26 cellular contexts compared by ENCODE assay signal in genomic region chr19:38524994-38525634, GRCh38.
"Had no signal": no experiment of that assay in that cellular context is flagged by ENCODE, and none has a peak within 500 bp of the region (broad histone marks: within the 10 kb centered on the region; RNA-seq: fewer than 3 reads in every experiment).

No MANE protein-coding gene starts in this region.

- ATAC-seq: activated CD4-positive, alpha-beta T cell treated with anti-CD3 and anti-CD28 coated beads for 36 hours; activated CD8-positive, alpha-beta T cell treated with anti-CD3 and anti-CD28 coated beads for 36 hours; activated T-cell treated with anti-CD3 and anti-CD28 coated beads, Interleukin-2, amount 50 U/mL, for 4 hours; gastroesophageal sphincter had no signal

- H3K9me3 ChIP-seq: ascending aorta, breast epithelium, colonic mucosa, esophagus squamous epithelium, gastroesophageal sphincter had no signal

- H3K27me3 ChIP-seq: ascending aorta, breast epithelium, cardiac muscle cell, colonic mucosa had no signal

- H3K27ac Mint-ChIP-seq: activated CD4-positive, alpha-beta T cell treated with anti-CD3 and anti-CD28 coated beads for 36 hours; activated CD8-positive, alpha-beta T cell treated with anti-CD3 and anti-CD28 coated beads for 36 hours; activated naive CD4-positive, alpha-beta T cell treated with anti-CD3 and anti-CD28 coated beads, Interleukin-2, amount 50 U/mL, for 24 hours; activated T-helper 17 cell treated with anti-CD3 and anti-CD28 coated beads, Interleukin-2, amount 50 U/mL, for 72 hours had no signal

- H3K36me3 Mint-ChIP-seq: activated naive CD4-positive, alpha-beta T cell treated with anti-CD3 and anti-CD28 coated beads, Interleukin-2, amount 50 U/mL, for 24 hours; activated naive CD8-positive, alpha-beta T cell treated with anti-CD3 and anti-CD28 coated beads, Interleukin-2, amount 10 ng/mL, durations not matched to agents 7 days and 5 days had no signal

- DNase-seq: activated CD4-positive, alpha-beta T cell treated with anti-CD3 and anti-CD28 coated beads for 36 hours; activated CD4-positive, alpha-beta T cell treated with anti-CD3 and anti-CD28 coated beads, Interleukin-2, amount 50 U/mL, for 1 hour; activated CD4-positive, alpha-beta T cell treated with anti-CD3 and anti-CD28 coated beads, Interleukin-2, amount 50 U/mL, for 48 hours; activated CD4-positive, CD25-positive, alpha-beta regulatory T cell; activated CD4-positive, CD25-positive, alpha-beta regulatory T cell treated with anti-CD3 and anti-CD28 coated beads, Interleukin-2, amount 50 U/mL, for 72 hours; activated CD8-positive, alpha-beta memory T cell treated with anti-CD3 and anti-CD28 coated beads for 24 hours; activated CD8-positive, alpha-beta T cell treated with anti-CD3 and anti-CD28 coated beads for 36 hours; activated effector memory CD4-positive, alpha-beta T cell treated with Interleukin-2 at 50 U/mL for 16 hours; activated gamma-delta T cell treated with Interleukin-2 at 50 U/mL for 16 hours; activated naive CD4-positive, alpha-beta T cell treated with Interleukin-2 at 50 U/mL for 16 hours; activated naive CD8-positive, alpha-beta T cell treated with anti-CD3 and anti-CD28 coated beads, Interleukin-2, amount 10 ng/mL, durations not matched to agents 7 days and 5 days; activated T-cell treated with anti-CD3 and anti-CD28 coated beads, Interleukin-2, amount 50 U/mL, for 4 hours; central memory CD4-positive, alpha-beta T cell; cerebellar nuclear complex; colonic mucosa; effector CD8-positive, alpha-beta T cell; esophagus squamous epithelium; foreskin melanocyte; T-helper 2 cell had no signal

- H3K4me1 ChIP-seq: ascending aorta, breast epithelium, colonic mucosa, esophagus squamous epithelium, gastroesophageal sphincter had no signal

- H3K4me3 ChIP-seq: ascending aorta, breast epithelium, cardiac muscle cell, colonic mucosa, esophagus squamous epithelium, gastroesophageal sphincter had no signal

- H3K36me3 ChIP-seq: ascending aorta, breast epithelium, cardiac muscle cell, colonic mucosa, esophagus squamous epithelium, gastroesophageal sphincter had no signal

- H3K27ac ChIP-seq: ascending aorta, breast epithelium, cardiac muscle cell, colonic mucosa, epithelial cell of prostate, esophagus squamous epithelium, gastroesophageal sphincter had no signal

- H3K9me3 Mint-ChIP-seq: activated CD8-positive, alpha-beta T cell treated with anti-CD3 and anti-CD28 coated beads for 36 hours; activated naive CD4-positive, alpha-beta T cell treated with anti-CD3 and anti-CD28 coated beads, Interleukin-2, amount 50 U/mL, for 24 hours; activated naive CD8-positive, alpha-beta T cell treated with anti-CD3 and anti-CD28 coated beads, Interleukin-2, amount 10 ng/mL, durations not matched to agents 7 days and 5 days; activated T-cell treated with anti-CD3 and anti-CD28 coated beads, Interleukin-2, amount 50 U/mL, for 4 hours; activated T-helper 17 cell treated with anti-CD3 and anti-CD28 coated beads, Interleukin-2, amount 50 U/mL, for 72 hours had no signal
